ENCODE assay signal across 1 cellular context in genomic region chr12:31011336-31011735, GRCh38.
TF ChIP-seq lines count a peak whose summit lies in the region.

No MANE protein-coding gene starts in this region.

TF ChIP-seq in WTC11, 78 proteins besides CTCF, POLR2A, EP300 and RAD21 (continued from another document):
- TF ChIP-seq AFF4 (CRISPR knock-in tag; IDR thresholded peaks at IDR 0.05; ENCODE audit: borderline replicate concordance): no peak
- no peak for TF ChIP-seq NFYB (CRISPR knock-in tag; conservative IDR thresholded peaks at IDR 0.05; ENCODE audit: low read depth)
- TF ChIP-seq ZNF317 (CRISPR knock-in tag; IDR thresholded peaks at IDR 0.05; ENCODE audit: borderline replicate concordance, low read depth): no peak
- TF ChIP-seq ATF2 (CRISPR knock-in tag; IDR thresholded peaks at IDR 0.05; ENCODE audit: borderline replicate concordance, low read depth): no peak
- TF ChIP-seq ZBTB43 (CRISPR knock-in tag; IDR thresholded peaks at IDR 0.05): no peak
- no peak for TF ChIP-seq PRDM15 (CRISPR knock-in tag; IDR thresholded peaks at IDR 0.05)
